18 cellular contexts compared by ENCODE assay signal in genomic region chrX:24203072-24203808, GRCh38. TPM values are rescaled to one million over a fixed set of nuclear protein-coding genes. Genes with fewer than 3 reads are reported as not detected.
A peak's percentile ranks its signal among the peaks of the same experiment; 100 is the strongest.
DNase-seq lines count a peak whose midpoint lies in the region; ATAC-seq, FAIRE-seq and TF ChIP-seq lines count a peak whose summit lies in the region.
"Had no signal": no experiment of that assay in that cellular context is flagged by ENCODE, and none has a peak within 500 bp of the region (broad histone marks: within the 10 kb centered on the region; RNA-seq: fewer than 3 reads in every experiment).

No MANE protein-coding gene starts in this region.

- peaks cover 2% of the 10 kb centered on the region for H3K4me1 ChIP-seq in CD8-positive, alpha-beta T cell (ENCODE audit: insufficient read depth, low read length)
- peaks cover 23 to 53% (median 42%) of the 10 kb centered on the region in 4 donors for H3K4me1 ChIP-seq in esophagus muscularis mucosa

- no peak for FAIRE-seq in frontal cortex (lab: Jason Lieb, UNC)
- FAIRE-seq: endometrium had no signal

- no peak for TF ChIP-seq CTCF in CD8-positive, alpha-beta T cell (IDR thresholded peaks at IDR 0.05)
- no peak for TF ChIP-seq CTCF in esophagus muscularis mucosa (IDR thresholded peaks at IDR 0.05)

- no peaks in the 10 kb centered on the region for H3K27me3 ChIP-seq in CD8-positive, alpha-beta T cell (ENCODE audit: insufficient read depth, low read length)
- H3K27me3 ChIP-seq in esophagus muscularis mucosa, result no peaks in the 10 kb centered on the region
- H3K27me3 ChIP-seq: suprapubic skin had no signal

- TF ChIP-seq EP300 in esophagus muscularis mucosa (IDR thresholded peaks at IDR 0.05), result no peak

- H3K27ac ChIP-seq in CD8-positive, alpha-beta T cell (ENCODE audit: low read depth, low read length), result no peak overlapping the region
- no peak overlapping the region for H3K27ac ChIP-seq in esophagus muscularis mucosa (replicated peaks in 1 of 4)
- H3K27ac ChIP-seq: SK-N-MC, suprapubic skin had no signal

- H3K4me3 Mint-ChIP-seq in activated CD8-positive, alpha-beta memory T cell treated with anti-CD3 and anti-CD28 coated beads, Interleukin-2, amount 10 ng/mL, durations not matched to agents 7 days and 5 days, result no peak overlapping the region
- H3K4me3 Mint-ChIP-seq in CD8-positive, alpha-beta T cell, result no peak overlapping the region
- peak overlapping the region in 1 of 10 donors; percentile 28 for H3K4me3 Mint-ChIP-seq in naive thymus-derived CD8-positive, alpha-beta T cell

- DNase-seq in activated CD8-positive, alpha-beta memory T cell treated with anti-CD3 and anti-CD28 coated beads, Interleukin-2, amount 10 ng/mL, durations not matched to agents 7 days and 5 days, result no peak
- no peak for DNase-seq in activated CD8-positive, alpha-beta memory T cell treated with anti-CD3 and anti-CD28 coated beads, Interleukin-2, amount 50 U/mL, for 48 hours
- no peak for DNase-seq in CD8-positive, alpha-beta T cell
- DNase-seq in activated naive CD4-positive, alpha-beta T cell treated with anti-CD3 and anti-CD28 coated beads, Interleukin-2, amount 50 U/mL, for 72 hours (ENCODE audit: low spot score in 2 of 2), result no peak
- no peak for DNase-seq in naive thymus-derived CD8-positive, alpha-beta T cell
- DNase-seq in esophagus muscularis mucosa (ENCODE audit: extremely low spot score) (no peak), frontal cortex (ENCODE audit: low spot score in 2 of 2) (no peak)
- DNase-seq: ACHN, EL, KG1, left colon, NCI-H1092, NCI-H526 treated with DMSO at 0.1 percent for 48 hours, PC-3 had no signal

- CTCF ChIA-PET in activated CD8-positive, alpha-beta memory T cell treated with anti-CD3 and anti-CD28 coated beads, Interleukin-2, amount 10 ng/mL, durations not matched to agents 7 days and 5 days (lab: Charles Lee), result no interaction called here
- CTCF ChIA-PET in CD8-positive, alpha-beta T cell (lab: Charles Lee), result interaction anchor here (1.1 kb wide), 1 partner anchor 39 kb away, joined by 3 read pairs; no protein-coding TSS in a partner anchor

- no peak for ATAC-seq in activated CD8-positive, alpha-beta memory T cell treated with anti-CD3 and anti-CD28 coated beads, Interleukin-2, amount 10 ng/mL, durations not matched to agents 7 days and 5 days
- ATAC-seq in CD8-positive, alpha-beta T cell, result no peak
- no peak for ATAC-seq in activated naive CD4-positive, alpha-beta T cell treated with anti-CD3 and anti-CD28 coated beads, Interleukin-2, amount 50 U/mL, for 72 hours
- ATAC-seq in naive thymus-derived CD8-positive, alpha-beta T cell, result no peak
- ATAC-seq in GM19395 (IDR thresholded peaks at IDR 0.05; ENCODE audit: unreplicated experiment), result no peak
- ATAC-seq: PC-3 had no signal

- H3K27me3 Mint-ChIP-seq in activated CD8-positive, alpha-beta memory T cell treated with anti-CD3 and anti-CD28 coated beads, Interleukin-2, amount 10 ng/mL, durations not matched to agents 7 days and 5 days, result no peaks in the 10 kb centered on the region
- no peaks in the 10 kb centered on the region for H3K27me3 Mint-ChIP-seq in CD8-positive, alpha-beta T cell (ENCODE audit: low read depth)
- no peaks in the 10 kb centered on the region for H3K27me3 Mint-ChIP-seq in naive thymus-derived CD8-positive, alpha-beta T cell

- H3K27ac Mint-ChIP-seq in activated CD8-positive, alpha-beta memory T cell treated with anti-CD3 and anti-CD28 coated beads, Interleukin-2, amount 10 ng/mL, durations not matched to agents 7 days and 5 days, result peak overlapping the region; percentile 21
- H3K27ac Mint-ChIP-seq in CD8-positive, alpha-beta T cell, result peak overlapping the region; percentile 77
- H3K27ac Mint-ChIP-seq in activated naive CD4-positive, alpha-beta T cell treated with anti-CD3 and anti-CD28 coated beads, Interleukin-2, amount 50 U/mL, for 72 hours, result peak overlapping the region; percentile 79 to 86
- peak overlapping the region in 9 of 10 donors; percentile 1 to 85 (median 58) for H3K27ac Mint-ChIP-seq in naive thymus-derived CD8-positive, alpha-beta T cell

- no peak for TF ChIP-seq POLR2A in esophagus muscularis mucosa (IDR thresholded peaks at IDR 0.05; ENCODE audit: low read depth)

- peaks cover 5% of the 10 kb centered on the region for H3K36me3 ChIP-seq in CD8-positive, alpha-beta T cell (ENCODE audit: insufficient read depth, low read length)
- peaks cover 0 to 10% (median 7%) of the 10 kb centered on the region in 4 donors for H3K36me3 ChIP-seq in esophagus muscularis mucosa
- H3K36me3 ChIP-seq: suprapubic skin had no signal

- H3K9me3 Mint-ChIP-seq in activated CD8-positive, alpha-beta memory T cell treated with anti-CD3 and anti-CD28 coated beads, Interleukin-2, amount 10 ng/mL, durations not matched to agents 7 days and 5 days (ENCODE audit: low read depth), result no peaks in the 10 kb centered on the region
- H3K9me3 Mint-ChIP-seq in CD8-positive, alpha-beta T cell, result no peaks in the 10 kb centered on the region
- no peaks in the 10 kb centered on the region for H3K9me3 Mint-ChIP-seq in activated naive CD4-positive, alpha-beta T cell treated with anti-CD3 and anti-CD28 coated beads, Interleukin-2, amount 50 U/mL, for 72 hours
- no peaks in the 10 kb centered on the region for H3K9me3 Mint-ChIP-seq in naive thymus-derived CD8-positive, alpha-beta T cell

- 93% methylated on average over 13 of the region's 13 CpGs for WGBS in esophagus muscularis mucosa

- peaks cover 38% of the 10 kb centered on the region for H3K4me1 Mint-ChIP-seq in activated CD8-positive, alpha-beta memory T cell treated with anti-CD3 and anti-CD28 coated beads, Interleukin-2, amount 10 ng/mL, durations not matched to agents 7 days and 5 days
- H3K4me1 Mint-ChIP-seq in CD8-positive, alpha-beta T cell (ENCODE audit: low read depth), result peaks cover 52% of the 10 kb centered on the region
- peaks cover 26 to 59% (median 52%) of the 10 kb centered on the region in 4 donors for H3K4me1 Mint-ChIP-seq in naive thymus-derived CD8-positive, alpha-beta T cell

- intact Hi-C loops in CD8-positive, alpha-beta T cell (cut with DNase I, micrococcal nuclease), result no loop called here
- intact Hi-C loops in esophagus muscularis mucosa (cut with DNase I), result no loop called here

- no peaks in the 10 kb centered on the region for H3K9me3 ChIP-seq in CD8-positive, alpha-beta T cell (ENCODE audit: low read length)
- no peaks in the 10 kb centered on the region for H3K9me3 ChIP-seq in esophagus muscularis mucosa
- H3K9me3 ChIP-seq: suprapubic skin had no signal

- POLR2A ChIA-PET in CD8-positive, alpha-beta T cell (lab: Charles Lee), result no interaction called here
- POLR2A ChIA-PET in naive thymus-derived CD8-positive, alpha-beta T cell (lab: Charles Lee), result no interaction called here

- H3K36me3 Mint-ChIP-seq in activated CD8-positive, alpha-beta memory T cell treated with anti-CD3 and anti-CD28 coated beads, Interleukin-2, amount 10 ng/mL, durations not matched to agents 7 days and 5 days, result peaks cover 28% of the 10 kb centered on the region
- peaks cover 50% of the 10 kb centered on the region for H3K36me3 Mint-ChIP-seq in CD8-positive, alpha-beta T cell
- H3K36me3 Mint-ChIP-seq in activated naive CD4-positive, alpha-beta T cell treated with anti-CD3 and anti-CD28 coated beads, Interleukin-2, amount 50 U/mL, for 72 hours, result peaks cover 0 to 6% of the 10 kb centered on the region in 2 donors
- H3K36me3 Mint-ChIP-seq in naive thymus-derived CD8-positive, alpha-beta T cell, result peaks cover 0 to 53% (median 5%) of the 10 kb centered on the region in 3 donors

- H3K4me3 ChIP-seq in CD8-positive, alpha-beta T cell (ENCODE audit: low read depth, low read length), result no peak overlapping the region
- no peak overlapping the region for H3K4me3 ChIP-seq in esophagus muscularis mucosa
- H3K4me3 ChIP-seq: SK-N-MC, suprapubic skin had no signal

RNA-seq across cellular contexts. Expression of gene ZFX, which starts 53.7 kb away (rescaled TPM):
- 10 to 100 TPM; 41.9 to 44.5 TPM for total RNA-seq in activated CD8-positive, alpha-beta memory T cell treated with anti-CD3 and anti-CD28 coated beads, Interleukin-2, amount 10 ng/mL, durations not matched to agents 7 days and 5 days
- 10 to 100 TPM; 54.5 to 55.8 TPM for total RNA-seq in CD8-positive, alpha-beta T cell
- 10 to 100 TPM; 31.7 to 44.8 TPM for total RNA-seq in activated naive CD4-positive, alpha-beta T cell treated with anti-CD3 and anti-CD28 coated beads, Interleukin-2, amount 50 U/mL, for 72 hours
- total RNA-seq in naive thymus-derived CD8-positive, alpha-beta T cell, result 10 to 100 TPM; 71.1 to 75.1 TPM
- 10 to 100 TPM; 30.3 to 32.4 (median 30.4) TPM for polyA plus RNA-seq in naive thymus-derived CD8-positive, alpha-beta T cell
- total RNA-seq in esophagus muscularis mucosa, result 10 to 100 TPM; 52.3 to 75.6 (median 66.4) TPM
- 46.1 TPM for total RNA-seq in frontal cortex

Comparison
In these comparisons a context has a peak if more than half of its experiments do, and no peak if none do; other contexts are left out.
1. H3K27ac Mint-ChIP-seq: peak in every context shown above with its lines; median percentile 82 in activated naive CD4-positive, alpha-beta T cell treated with anti-CD3 and anti-CD28 coated beads, Interleukin-2, amount 50 U/mL, for 72 hours; 77 in CD8-positive, alpha-beta T cell; 58 in naive thymus-derived CD8-positive, alpha-beta T cell; 21 in activated CD8-positive, alpha-beta memory T cell treated with anti-CD3 and anti-CD28 coated beads, Interleukin-2, amount 10 ng/mL, durations not matched to agents 7 days and 5 days.